Comparison of ENCODE assay signal across 9 cellular contexts in the genomic region with DNA sequence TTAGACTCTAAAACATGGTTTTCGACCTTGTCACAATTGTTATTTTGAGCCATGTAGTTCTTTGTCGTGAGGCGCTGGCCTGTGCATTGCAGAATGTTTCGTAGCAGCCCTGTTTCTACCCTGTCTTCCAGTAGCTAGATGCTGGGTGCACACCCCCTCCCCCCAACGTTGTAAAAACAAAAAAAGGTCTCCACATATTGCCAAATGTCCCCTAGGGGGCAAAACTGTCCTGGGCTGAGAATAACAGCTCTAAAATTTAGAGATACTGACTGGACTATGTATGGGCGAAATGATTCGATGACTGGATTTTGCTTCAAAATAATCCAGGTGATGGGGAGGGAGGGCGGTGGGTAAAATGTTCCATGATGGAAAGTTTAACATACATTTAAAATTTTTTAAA.
DNase-seq lines count a peak whose midpoint lies in the region; ATAC-seq, FAIRE-seq and TF ChIP-seq lines count a peak whose summit lies in the region.
"Had no signal": no experiment of that assay in that cellular context is flagged by ENCODE, and none has a peak within 500 bp of the region (broad histone marks: within the 10 kb centered on the region; RNA-seq: fewer than 3 reads in every experiment).

No MANE protein-coding gene starts in this region.

- H3K36me3 ChIP-seq in A673 (ENCODE audit: insufficient read depth, low read length, poor library complexity, severe bottlenecking) = no peaks in the 10 kb centered on the region
- H3K36me3 ChIP-seq in fibroblast of lung (ENCODE audit: control insufficient read depth, insufficient read depth, low read length) = no peaks in the 10 kb centered on the region

- H3K4me3 ChIP-seq in A673 (ENCODE audit: low read depth, low read length, poor library complexity, severe bottlenecking) (no peak overlapping the region), fibroblast of lung (replicated peaks in 1 of 4; ENCODE audit: control extremely low read depth in 1 of 4, insufficient read depth in 1 of 4, low read depth in 3 of 4, low read length in 4 of 4) (no peak overlapping the region)

- H4K20me1 ChIP-seq in fibroblast of lung (ENCODE audit: control insufficient read depth, extremely low read depth, insufficient read depth, low read length) = no peaks in the 10 kb centered on the region

- DNase-seq in A673 (ENCODE audit: low spot score) = peak; percentile 13
- peak; percentile 15 for DNase-seq in RKO (ENCODE audit: low spot score)
- peak in 1 of 2 donors; percentile 20 for DNase-seq in fibroblast of lung (ENCODE audit: low read depth in 2 of 2)
- DNase-seq in NCI-H774 (lab: John Stamatoyannopoulos, UW) = no peak
- DNase-seq in D721Med (ENCODE audit: insufficient read length, low spot score) = no peak
- DNase-seq: islet precursor cell had no signal

- CTCF ChIA-PET in A673 (lab: Charles Lee) = no interaction called here

- no peak overlapping the region for H2AFZ ChIP-seq in fibroblast of lung (ENCODE audit: low read length)

- no peak for FAIRE-seq in D721Med (lab: Jason Lieb, UNC)

- intact Hi-C loops in A673 (cut with micrococcal nuclease; ENCODE audit: unreplicated experiment) = no loop called here

- no peak overlapping the region for H3K27ac ChIP-seq in A673 (ENCODE audit: low read depth, low read length, poor library complexity, severe bottlenecking)
- no peak overlapping the region for H3K27ac ChIP-seq in fibroblast of lung (ENCODE audit: insufficient read depth, low read length)

- H3K9me3 ChIP-seq in A673 (ENCODE audit: low read depth, low read length, poor library complexity, severe bottlenecking) = no peaks in the 10 kb centered on the region
- H3K9me3 ChIP-seq in fibroblast of lung (ENCODE audit: control insufficient read depth, insufficient read depth, low read depth, low read length) = no peaks in the 10 kb centered on the region

- no TSS peak for BruUV-seq in A673 (replicated peaks; lab: Mats Ljungman, UMichigan)

- H3K79me2 ChIP-seq in fibroblast of lung (ENCODE audit: control insufficient read depth, insufficient read depth, low read length) = no peaks in the 10 kb centered on the region

- TF ChIP-seq CTCF in A673 (conservative IDR thresholded peaks at IDR 0.05; ENCODE audit: low read depth, low read length) (no peak), GM12872 (IDR thresholded peaks at IDR 0.05; ENCODE audit: insufficient read depth, low read depth, low read length) (peak; percentile 65), fibroblast of lung (conservative IDR thresholded peaks at IDR 0.05 in 1 of 2, IDR thresholded peaks at IDR 0.05 in 1 of 2; ENCODE audit: low read depth in 1 of 2, low read length in 2 of 2) (peak; percentile 30 to 31), D721Med (IDR thresholded peaks at IDR 0.05; ENCODE audit: insufficient read depth, missing control alignments) (no peak)

- H3K4me2 ChIP-seq in fibroblast of lung (ENCODE audit: extremely low read depth, insufficient read depth, low read length) = no peak overlapping the region

- ATAC-seq in GM18520 (IDR thresholded peaks at IDR 0.05; ENCODE audit: unreplicated experiment) (no peak), GM18867 (IDR thresholded peaks at IDR 0.05; ENCODE audit: unreplicated experiment) (no peak)

- H3K4me1 ChIP-seq in A673 (ENCODE audit: insufficient read depth, low read length, poor library complexity, severe bottlenecking) = no peaks in the 10 kb centered on the region
- H3K4me1 ChIP-seq in fibroblast of lung (ENCODE audit: control insufficient read depth, extremely low read depth, insufficient read depth, low read length) = peaks cover 11% of the 10 kb centered on the region

- H3K9ac ChIP-seq in fibroblast of lung (ENCODE audit: insufficient read depth, low read length) = no peak overlapping the region

- POLR2A ChIA-PET in A673 (lab: Charles Lee; ENCODE audit: low non-redundant PET) = no interaction called here

- no peaks in the 10 kb centered on the region for H3K27me3 ChIP-seq in A673 (replicated peaks; ENCODE audit: insufficient read depth, low read depth, low read length, poor library complexity)
- H3K27me3 ChIP-seq in fibroblast of lung (ENCODE audit: control insufficient read depth, insufficient read depth, low read length) = no peaks in the 10 kb centered on the region

Comparison
In these comparisons a context has a peak if more than half of its experiments do, and no peak if none do; other contexts are left out.
1. DNase-seq: peak in A673 (single experiment) and RKO (single experiment); none in NCI-H774 (single experiment) and D721Med (single experiment).
2. CTCF ChIP-seq: peak in GM12872 (single experiment) and fibroblast of lung (2 of 2); none in A673 (single experiment) and D721Med (single experiment).